In genomic region chr18:21742323-21742687, GRCh38 we compare ENCODE assay signal across 1 cellular context.
TF ChIP-seq lines count a peak whose summit lies in the region.

No MANE protein-coding gene starts in this region.

TF ChIP-seq in IMR-90, 13 proteins besides CTCF, POLR2A, EP300 and RAD21 (continued from another document):
- TF ChIP-seq RFX5 (IDR thresholded peaks at IDR 0.05; ENCODE audit: low read depth, low read length): no peak
- TF ChIP-seq, protein P1, sequence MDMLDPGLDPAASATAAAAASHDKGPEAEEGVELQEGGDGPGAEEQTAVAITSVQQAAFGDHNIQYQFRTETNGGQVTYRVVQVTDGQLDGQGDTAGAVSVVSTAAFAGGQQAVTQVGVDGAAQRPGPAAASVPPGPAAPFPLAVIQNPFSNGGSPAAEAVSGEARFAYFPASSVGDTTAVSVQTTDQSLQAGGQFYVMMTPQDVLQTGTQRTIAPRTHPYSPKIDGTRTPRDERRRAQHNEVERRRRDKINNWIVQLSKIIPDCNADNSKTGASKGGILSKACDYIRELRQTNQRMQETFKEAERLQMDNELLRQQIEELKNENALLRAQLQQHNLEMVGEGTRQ (IDR thresholded peaks at IDR 0.05; ENCODE audit: low read depth, low read length): no peak
- TF ChIP-seq CEBPB (IDR thresholded peaks at IDR 0.05; ENCODE audit: low read depth, low read length): no peak
- TF ChIP-seq BHLHE40 (IDR thresholded peaks at IDR 0.05; ENCODE audit: low read depth, low read length): no peak
- TF ChIP-seq FOS (IDR thresholded peaks at IDR 0.05; ENCODE audit: low read depth, low read length): no peak
- TF ChIP-seq MAFK (IDR thresholded peaks at IDR 0.05; ENCODE audit: low read depth, low read length): no peak
- no peak for TF ChIP-seq MXI1 (IDR thresholded peaks at IDR 0.05; ENCODE audit: borderline replicate concordance, low read depth, low read length)
